23 cellular contexts compared by ENCODE assay signal in the genomic region with DNA sequence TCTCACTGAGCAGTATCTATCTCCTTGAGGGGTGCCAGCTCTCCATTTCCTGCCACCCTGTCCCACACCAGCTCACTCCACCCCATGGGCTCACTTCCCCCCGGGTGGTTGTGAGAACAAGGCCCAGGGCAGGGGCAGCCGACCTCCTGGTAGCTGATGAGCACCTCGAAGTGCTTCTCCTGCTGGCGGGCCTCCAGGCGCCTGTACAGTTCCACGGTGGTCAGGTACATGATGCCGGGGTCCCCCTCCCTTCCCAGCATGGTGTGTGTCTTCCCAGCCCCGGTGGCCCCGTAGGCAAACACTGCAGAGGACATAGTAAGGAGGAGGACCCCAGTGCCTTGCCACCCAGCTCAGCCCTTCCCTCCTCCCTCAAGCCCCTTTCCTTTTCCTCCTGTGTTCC. TPM values are rescaled to one million over a fixed set of nuclear protein-coding genes. Genes with fewer than 3 reads are reported as not detected.
DNase-seq lines count a peak whose midpoint lies in the region; ATAC-seq, FAIRE-seq and TF ChIP-seq lines count a peak whose summit lies in the region.
"Had no signal": no experiment of that assay in that cellular context is flagged by ENCODE, and none has a peak within 500 bp of the region (broad histone marks: within the 10 kb centered on the region; RNA-seq: fewer than 3 reads in every experiment).

No MANE protein-coding gene starts in this region.

- no peak overlapping the region for H4K5ac ChIP-seq in H9 (ENCODE audit: insufficient read length, low read depth, low read length)

- intact Hi-C loops in HepG2 (cut with micrococcal nuclease; ENCODE audit: unreplicated experiment) = no loop called here
- intact Hi-C loops in spleen (cut with DNase I; ENCODE audit: low total_unique reads) = no loop called here

- no peaks in the 10 kb centered on the region for H3K79me2 ChIP-seq in H9 (ENCODE audit: insufficient read depth, low read length)
- peaks cover 8% of the 10 kb centered on the region for H3K79me2 ChIP-seq in HepG2 (ENCODE audit: insufficient read depth, low read length)

- TF ChIP-seq POLR2A in HepG2 (IDR thresholded peaks at IDR 0.05; ENCODE audit: insufficient read depth in 1 of 2, low read depth in 2 of 2, low read length in 2 of 2) (no peak), spleen (IDR thresholded peaks at IDR 0.05) (no peak)

- H3K36me3 Mint-ChIP-seq in H9 (ENCODE audit: insufficient read depth in 1 of 3, low read depth in 3 of 3) = peaks cover 35 to 73% (median 71%) of the 10 kb centered on the region in 3 experiments
- peaks cover 19% of the 10 kb centered on the region for H3K36me3 Mint-ChIP-seq in activated naive CD8-positive, alpha-beta T cell treated with anti-CD3 and anti-CD28 coated beads for 36 hours

- H3K36me3 ChIP-seq in HepG2 (replicated peaks in 1 of 2; ENCODE audit: control insufficient read depth in 1 of 2, insufficient read depth in 2 of 2, low read length in 2 of 2) (peaks cover 37 to 62% of the 10 kb centered on the region in 2 experiments), spleen (peaks cover 0 to 68% (median 0%) of the 10 kb centered on the region in 6 donors)
- H3K36me3 ChIP-seq: Peyer's patch had no signal

- no peak for TF ChIP-seq CTCF in H9 (conservative IDR thresholded peaks at IDR 0.05)
- no peak for TF ChIP-seq CTCF in HepG2 (CRISPR knock-in tag; IDR thresholded peaks at IDR 0.05)
- TF ChIP-seq CTCF in spleen (IDR thresholded peaks at IDR 0.05 in 8 of 11, conservative IDR thresholded peaks at IDR 0.05 in 3 of 11) = no peak

- H3K4me1 ChIP-seq in H9 (ENCODE audit: insufficient read depth, low read length) (no peaks in the 10 kb centered on the region), HepG2 (ENCODE audit: insufficient read depth, low read length) (peaks cover 3% of the 10 kb centered on the region), spleen (no peaks in the 10 kb centered on the region)
- H3K4me1 ChIP-seq: Peyer's patch had no signal

- H2AFZ ChIP-seq in H9 (ENCODE audit: low read length) = no peak overlapping the region
- H2AFZ ChIP-seq in HepG2 (ENCODE audit: low read length) = no peak overlapping the region

- no peak for ATAC-seq in HepG2
- ATAC-seq: Right ventricle myocardium inferior had no signal

- no peak for TF ChIP-seq RAD21 in HepG2 (CRISPR knock-in tag; IDR thresholded peaks at IDR 0.05)

- no peak overlapping the region for H3K14ac ChIP-seq in H9 (ENCODE audit: insufficient read depth, low read length)

- H3K9me3 ChIP-seq in H9 (ENCODE audit: control insufficient read depth, low read depth, low read length) = no peaks in the 10 kb centered on the region
- no peaks in the 10 kb centered on the region for H3K9me3 ChIP-seq in HepG2 (ENCODE audit: low read length)
- peaks cover 0 to 10% (median 7%) of the 10 kb centered on the region in 8 donors for H3K9me3 ChIP-seq in spleen
- H3K9me3 ChIP-seq: BE2C, Peyer's patch had no signal

- no peak overlapping the region for H3K56ac ChIP-seq in H9 (ENCODE audit: insufficient read length, low read depth, low read length)

- H3K4ac ChIP-seq in H9 (ENCODE audit: low read depth, low read length) = no peak overlapping the region

- in situ Hi-C loops in HepG2 (cut with HindIII; ENCODE audit: extremely low pct_ligation_motif_present, low pct_unique_long_range_greater_than_20kb) = no loop called here

- H3K4me3 ChIP-seq in HepG2 (replicated peaks in 1 of 3; ENCODE audit: insufficient read depth in 1 of 3, low read depth in 2 of 3, low read length in 3 of 3) (no peak overlapping the region), spleen (no peak overlapping the region)
- H3K4me3 ChIP-seq: A549, HAP-1, Peyer's patch had no signal

- FAIRE-seq in HepG2 (lab: Jason Lieb, UNC) = no peak
- FAIRE-seq: A549 had no signal

- peak; percentile 61 for DNase-seq in activated effector memory CD4-positive, alpha-beta T cell treated with anti-CD3 and anti-CD28 coated beads, Interleukin-2, amount 50 U/mL, for 16 hours
- DNase-seq in activated effector memory CD4-positive, alpha-beta T cell treated with Interleukin-2 at 50 U/mL for 16 hours = no peak
- DNase-seq in H9 (peak; percentile 21), HepG2 (ENCODE audit: low spot score) (no peak), spleen (peak; percentile 59), A172 (ENCODE audit: low spot score) (no peak), DMS114 treated with DMSO at 0.1 percent for 48 hours (lab: John Stamatoyannopoulos, UW; ENCODE audit: unreplicated experiment) (no peak)
- DNase-seq in activated naive CD8-positive, alpha-beta T cell treated with anti-CD3 and anti-CD28 coated beads for 36 hours = no peak
- DNase-seq: BE2C, DMS79 treated with DMSO at 0.1 percent for 48 hours, IMR-90, NCI-H1105, NCI-H2081, NCI-H2171, NCI-H446, NCI-H526 had no signal

- TF ChIP-seq EP300 in HepG2 (IDR thresholded peaks at IDR 0.05; ENCODE audit: low read depth in 2 of 2, low read length in 2 of 2) (no peak), HepG2 (CRISPR knock-in tag; IDR thresholded peaks at IDR 0.05; ENCODE audit: borderline replicate concordance) (no peak)

- no TSS peak for BruUV-seq in HepG2 (replicated peaks; lab: Mats Ljungman, UMichigan)

- H3K4me3 Mint-ChIP-seq in H9 = no peak overlapping the region
- no peak overlapping the region for H3K4me3 Mint-ChIP-seq in activated naive CD8-positive, alpha-beta T cell treated with anti-CD3 and anti-CD28 coated beads for 36 hours

- H3K4me1 Mint-ChIP-seq in H9 = peaks cover 2% of the 10 kb centered on the region in 2 experiments
- no peaks in the 10 kb centered on the region for H3K4me1 Mint-ChIP-seq in activated naive CD8-positive, alpha-beta T cell treated with anti-CD3 and anti-CD28 coated beads for 36 hours

- H3K4me2 ChIP-seq in H9 (ENCODE audit: insufficient read depth, insufficient read length, low read length) = no peak overlapping the region
- H3K4me2 ChIP-seq in HepG2 (ENCODE audit: low read depth, low read length) = no peak overlapping the region
- H3K4me2 ChIP-seq: A549, KMS-11 had no signal

- no peak overlapping the region for H3K23ac ChIP-seq in H9 (ENCODE audit: insufficient read length, low read depth, low read length)

- H4K91ac ChIP-seq in H9 (ENCODE audit: insufficient read length, low read depth, low read length) = no peak overlapping the region

- H3K27me3 Mint-ChIP-seq in H9 (ENCODE audit: low read depth) = no peaks in the 10 kb centered on the region
- no peaks in the 10 kb centered on the region for H3K27me3 Mint-ChIP-seq in activated naive CD8-positive, alpha-beta T cell treated with anti-CD3 and anti-CD28 coated beads for 36 hours

- peak overlapping the region in 1 of 3 experiments; percentile 74; a peak in 2 of 7 replicates for H3K27ac Mint-ChIP-seq in H9
- no peak overlapping the region for H3K27ac Mint-ChIP-seq in activated naive CD8-positive, alpha-beta T cell treated with anti-CD3 and anti-CD28 coated beads for 36 hours

- H3K27ac ChIP-seq in H9 (ENCODE audit: insufficient read length, low read depth, low read length) (no peak overlapping the region), HepG2 (ENCODE audit: extremely low read length, insufficient read depth, low read length) (no peak overlapping the region), spleen (no peak overlapping the region)
- H3K27ac ChIP-seq: A549, KMS-11, Peyer's patch had no signal

- CTCF ChIA-PET in HepG2 (lab: Yijun Ruan, JAX; ENCODE audit: low intra/inter-chr PET ratio, low total read pairs) = no interaction called here

- H3K23me2 ChIP-seq in H9 (ENCODE audit: insufficient read length, low read depth, low read length, poor library complexity, severe bottlenecking) = no peaks in the 10 kb centered on the region

- H3K9me3 Mint-ChIP-seq in H9 = no peaks in the 10 kb centered on the region; a peak in 1 of 5 replicates
- peaks cover 2% of the 10 kb centered on the region for H3K9me3 Mint-ChIP-seq in activated naive CD8-positive, alpha-beta T cell treated with anti-CD3 and anti-CD28 coated beads for 36 hours

- H3K9ac ChIP-seq in H9 (ENCODE audit: extremely low read depth, insufficient read length, low read length) (no peak overlapping the region), HepG2 (ENCODE audit: insufficient read depth, low read depth, low read length) (no peak overlapping the region)
- H3K9ac ChIP-seq: KMS-11 had no signal

- no CpG with 5 or more reads among the region's 9 CpGs for WGBS in H9 (ENCODE audit: extremely low coverage, insufficient read length, low lambda C conversion rate)
- WGBS in HepG2 (ENCODE audit: low lambda C conversion rate) = 93% methylated on average over 8 of the region's 9 CpGs
- WGBS in spleen, 5 donors = 87 to 98% (median 94%) methylated on average over 8 to 9 of the region's 9 CpGs

- no peaks in the 10 kb centered on the region for H3K79me1 ChIP-seq in H9 (ENCODE audit: insufficient read depth, low read depth, low read length, poor library complexity, severe bottlenecking)

- no peak overlapping the region for H2BK5ac ChIP-seq in H9 (ENCODE audit: insufficient read length, low read length)

- no peak overlapping the region for H3K18ac ChIP-seq in H9 (ENCODE audit: insufficient read length, low read depth, low read length)

- H3K27me3 ChIP-seq in H9 (ENCODE audit: insufficient read depth, low read length) (no peaks in the 10 kb centered on the region), HepG2 (ENCODE audit: control insufficient read depth in 1 of 2, insufficient read depth in 2 of 2, low read length in 2 of 2) (no peaks in the 10 kb centered on the region), spleen (replicated peaks in 1 of 7) (no peaks in the 10 kb centered on the region)
- H3K27me3 ChIP-seq: BE2C, Peyer's patch had no signal

- POLR2A ChIA-PET in HepG2 (lab: Yijun Ruan, JAX) = no interaction called here

- no peak overlapping the region for H2BK15ac ChIP-seq in H9 (ENCODE audit: low read depth, low read length)

- H4K8ac ChIP-seq in H9 (replicated peaks; ENCODE audit: insufficient read length, low read depth, low read length) = no peak overlapping the region

- no peak overlapping the region for H2BK20ac ChIP-seq in H9 (ENCODE audit: low read depth, low read length, poor library complexity, severe bottlenecking)

- H2BK120ac ChIP-seq in H9 (ENCODE audit: low read depth, low read length, poor library complexity, severe bottlenecking) = no peak overlapping the region

- no peaks in the 10 kb centered on the region for H4K20me1 ChIP-seq in H9 (ENCODE audit: control insufficient read depth, insufficient read depth, insufficient read length)
- no peaks in the 10 kb centered on the region for H4K20me1 ChIP-seq in HepG2 (ENCODE audit: insufficient read depth, low read length)

- H3T11ph ChIP-seq in H9 (ENCODE audit: low read length) = no peak overlapping the region

- no peak overlapping the region for H2AK5ac ChIP-seq in H9 (ENCODE audit: insufficient read length, low read length)

- no peak overlapping the region for H2BK12ac ChIP-seq in H9 (ENCODE audit: insufficient read length, low read depth, low read length)

RNA-seq across cellular contexts. Expression of gene KIF18B, which starts 12.5 kb away (rescaled TPM):
- total RNA-seq in H9 (2021) (51.8 and 52.6 TPM in 2 replicates), HepG2 (2016; rRNA removed; fragmentation: Illumina TruSeq; extraction: Trizol) (14.5 and 15.3 TPM in 2 replicates), spleen (1 to 10 TPM; 1.1 to 5.8 (median 4.4) TPM)
- total RNA-seq in HepG2 (2016; cell fraction: cytosol; rRNA removed; fragmentation: Illumina TruSeq; extraction: Trizol; ENCODE audit: low read depth) = 9.5 and 10.9 TPM in 2 replicates
- 10.5 and 15.3 TPM in 2 replicates for total RNA-seq in HepG2 (2016; cell fraction: insoluble cytoplasmic fraction; rRNA removed; fragmentation: Illumina TruSeq; extraction: Trizol)
- total RNA-seq in HepG2 (2016; cell fraction: membrane; rRNA removed; fragmentation: Illumina TruSeq; extraction: Trizol) = 11.6 and 11.8 TPM in 2 replicates
- total RNA-seq in HepG2 (2016; cell fraction: nucleus; rRNA removed; fragmentation: Illumina TruSeq; extraction: Trizol) = 16.1 and 18.1 TPM in 2 replicates
- polyA plus RNA-seq in HepG2 (2011; rRNA removed) (13.2 and 15.2 TPM in 2 replicates), spleen (1 to 10 TPM in 2 of 3 donors, under 1 TPM in 1; 0.26 to 1.5 (median 1.2) TPM)
- 3.7 and 7.3 TPM in 2 replicates for polyA plus RNA-seq in HepG2 (2011; cell fraction: cytosol; rRNA removed)
- polyA plus RNA-seq in HepG2 (2011; cell fraction: nucleus; rRNA removed) = 33.4 and 44.5 TPM in 2 replicates
- 4.1 and 7.4 TPM in 2 replicates for polyA plus RNA-seq in HepG2 (2012)
- polyA plus RNA-seq in HepG2 (2016; cell fraction: cytosol; fragmentation: Illumina TruSeq; extraction: Trizol; ENCODE audit: low read depth) = 1.2 and 1.7 TPM in 2 replicates
- 11.3 and 16.8 TPM in 2 replicates for polyA plus RNA-seq in HepG2 (2016; cell fraction: insoluble cytoplasmic fraction; fragmentation: Illumina TruSeq; extraction: Trizol; ENCODE audit: low read depth)
- 3.7 and 5.4 TPM in 2 replicates for polyA plus RNA-seq in HepG2 (2016; cell fraction: membrane; fragmentation: Illumina TruSeq; extraction: Trizol; ENCODE audit: low read depth)
- 81.4 and 94.7 TPM in 2 replicates for polyA plus RNA-seq in HepG2 (2016; cell fraction: nucleus; fragmentation: Illumina TruSeq; extraction: Trizol; ENCODE audit: insufficient read depth, low read depth)
- 25.0 and 60.4 TPM in 2 replicates for polyA minus RNA-seq in HepG2 (2011; rRNA and poly(A)+ RNA removed; ENCODE audit: low replicate concordance)
- polyA minus RNA-seq in HepG2 (2011; cell fraction: cytosol; rRNA and poly(A)+ RNA removed) = 8.2 and 9.4 TPM in 2 replicates
- polyA minus RNA-seq in HepG2 (2011; cell fraction: nucleus; rRNA and poly(A)+ RNA removed) = 12.9 and 15.5 TPM in 2 replicates
- 10 to 100 TPM; 36.7 to 37.1 TPM for total RNA-seq in activated naive CD8-positive, alpha-beta T cell treated with anti-CD3 and anti-CD28 coated beads for 36 hours
- 9.8 and 16.3 TPM in 2 replicates for total RNA-seq in A172 (2014; rRNA removed; shearing (Covaris generic))

RNA-seq across cellular contexts. Expression of gene GFAP, which starts 19.8 kb away (rescaled TPM):
- 1.1 and 1.2 TPM in 2 replicates for total RNA-seq in H9 (2021)
- 0.11 and 0.35 TPM in 2 replicates for total RNA-seq in HepG2 (2016; rRNA removed; fragmentation: Illumina TruSeq; extraction: Trizol)
- total RNA-seq in HepG2 (2016; cell fraction: cytosol; rRNA removed; fragmentation: Illumina TruSeq; extraction: Trizol; ENCODE audit: low read depth) = 0.20 TPM in 1 of 2 replicates, not detected in the other
- total RNA-seq in HepG2 (2016; cell fraction: insoluble cytoplasmic fraction; rRNA removed; fragmentation: Illumina TruSeq; extraction: Trizol) = 0.50 TPM in 1 of 2 replicates, not detected in the other
- total RNA-seq in HepG2 (2016; cell fraction: membrane; rRNA removed; fragmentation: Illumina TruSeq; extraction: Trizol) = 0.10 and 0.22 TPM in 2 replicates
- total RNA-seq in HepG2 (2016; cell fraction: nucleus; rRNA removed; fragmentation: Illumina TruSeq; extraction: Trizol) = 0.63 TPM in 1 of 2 replicates, not detected in the other
- 0.16 and 0.29 TPM in 2 replicates for polyA plus RNA-seq in HepG2 (2011; rRNA removed)
- polyA plus RNA-seq in HepG2 (2011; cell fraction: cytosol; rRNA removed) = 0.08 and 0.24 TPM in 2 replicates
- 0.24 and 0.99 TPM in 2 replicates for polyA plus RNA-seq in HepG2 (2011; cell fraction: nucleus; rRNA removed)
- polyA plus RNA-seq in HepG2 (2012) = 0.13 TPM in 1 of 2 replicates, not detected in the other
- polyA plus RNA-seq in HepG2 (2016; cell fraction: cytosol; fragmentation: Illumina TruSeq; extraction: Trizol; ENCODE audit: low read depth) = 0.18 TPM in 1 of 2 replicates, not detected in the other
- polyA plus RNA-seq in HepG2 (2016; cell fraction: insoluble cytoplasmic fraction; fragmentation: Illumina TruSeq; extraction: Trizol; ENCODE audit: low read depth) = 0.39 TPM in 1 of 2 replicates, not detected in the other
- 0.11 and 0.38 TPM in 2 replicates for polyA plus RNA-seq in HepG2 (2016; cell fraction: membrane; fragmentation: Illumina TruSeq; extraction: Trizol; ENCODE audit: low read depth)
- not detected in 2 replicates for polyA plus RNA-seq in HepG2 (2016; cell fraction: nucleus; fragmentation: Illumina TruSeq; extraction: Trizol; ENCODE audit: insufficient read depth, low read depth)
- polyA minus RNA-seq in HepG2 (2011; rRNA and poly(A)+ RNA removed; ENCODE audit: low replicate concordance) = 0.78 TPM in 1 of 2 replicates, not detected in the other
- not detected in 2 replicates for polyA minus RNA-seq in HepG2 (2011; cell fraction: cytosol; rRNA and poly(A)+ RNA removed)
- polyA minus RNA-seq in HepG2 (2011; cell fraction: nucleus; rRNA and poly(A)+ RNA removed) = not detected in 2 replicates
- total RNA-seq in spleen = 1 to 10 TPM in 1 of 7 donors, under 1 TPM in 2, not detected in 4; 0.41 to 1.7 (median 0.54) TPM
- polyA plus RNA-seq in spleen = under 1 TPM in 2 of 3 donors, not detected in 1; 0.32 to 0.61 TPM
- total RNA-seq in activated naive CD8-positive, alpha-beta T cell treated with anti-CD3 and anti-CD28 coated beads for 36 hours = not detected
- total RNA-seq in A172 (2014; rRNA removed; shearing (Covaris generic)) = not detected in 2 replicates
- total RNA-seq: OCI-LY7, Peyer's patch, SK-MEL-5 had no signal

RNA-seq across cellular contexts. Expression of gene C1QL1, which starts 33.0 kb away (rescaled TPM):
- total RNA-seq in H9 (2021) = 6.0 and 6.4 TPM in 2 replicates
- 0.11 TPM in 1 of 2 replicates, not detected in the other for total RNA-seq in HepG2 (2016; rRNA removed; fragmentation: Illumina TruSeq; extraction: Trizol)
- not detected in 2 replicates for total RNA-seq in HepG2 (2016; cell fraction: cytosol; rRNA removed; fragmentation: Illumina TruSeq; extraction: Trizol; ENCODE audit: low read depth)
- total RNA-seq in HepG2 (2016; cell fraction: insoluble cytoplasmic fraction; rRNA removed; fragmentation: Illumina TruSeq; extraction: Trizol) = not detected in 2 replicates
- total RNA-seq in HepG2 (2016; cell fraction: membrane; rRNA removed; fragmentation: Illumina TruSeq; extraction: Trizol) = 0.14 TPM in 1 of 2 replicates, not detected in the other
- total RNA-seq in HepG2 (2016; cell fraction: nucleus; rRNA removed; fragmentation: Illumina TruSeq; extraction: Trizol) = not detected in 2 replicates
- 0.07 and 0.11 TPM in 2 replicates for polyA plus RNA-seq in HepG2 (2011; rRNA removed)
- 0.10 and 0.20 TPM in 2 replicates for polyA plus RNA-seq in HepG2 (2011; cell fraction: cytosol; rRNA removed)
- 0.14 TPM in 1 of 2 replicates, not detected in the other for polyA plus RNA-seq in HepG2 (2011; cell fraction: nucleus; rRNA removed)
- 0.24 TPM in 1 of 2 replicates, not detected in the other for polyA plus RNA-seq in HepG2 (2012)
- polyA plus RNA-seq in HepG2 (2016; cell fraction: cytosol; fragmentation: Illumina TruSeq; extraction: Trizol; ENCODE audit: low read depth) = 0.38 and 0.43 TPM in 2 replicates
- polyA plus RNA-seq in HepG2 (2016; cell fraction: insoluble cytoplasmic fraction; fragmentation: Illumina TruSeq; extraction: Trizol; ENCODE audit: low read depth) = not detected in 2 replicates
- polyA plus RNA-seq in HepG2 (2016; cell fraction: membrane; fragmentation: Illumina TruSeq; extraction: Trizol; ENCODE audit: low read depth) = 0.15 and 0.29 TPM in 2 replicates
- polyA plus RNA-seq in HepG2 (2016; cell fraction: nucleus; fragmentation: Illumina TruSeq; extraction: Trizol; ENCODE audit: insufficient read depth, low read depth) = not detected in 2 replicates
- 1.1 TPM in 1 of 2 replicates, not detected in the other for polyA minus RNA-seq in HepG2 (2011; rRNA and poly(A)+ RNA removed; ENCODE audit: low replicate concordance)
- not detected in 2 replicates for polyA minus RNA-seq in HepG2 (2011; cell fraction: cytosol; rRNA and poly(A)+ RNA removed)
- polyA minus RNA-seq in HepG2 (2011; cell fraction: nucleus; rRNA and poly(A)+ RNA removed) = not detected in 2 replicates
- under 1 TPM in 1 of 7 donors, not detected in 6; 0.20 TPM for total RNA-seq in spleen
- polyA plus RNA-seq in spleen = under 1 TPM in 1 of 3 donors, not detected in 2; 0.38 TPM
- total RNA-seq in activated naive CD8-positive, alpha-beta T cell treated with anti-CD3 and anti-CD28 coated beads for 36 hours = not detected
- 22.9 and 28.2 TPM in 2 replicates for total RNA-seq in A172 (2014; rRNA removed; shearing (Covaris generic))
- total RNA-seq: OCI-LY7 had no signal

RNA-seq across cellular contexts. Expression of gene EFTUD2, which starts 35.9 kb away (rescaled TPM):
- total RNA-seq in H9 (2021) = 150 and 161 TPM in 2 replicates
- total RNA-seq in HepG2 (2016; rRNA removed; fragmentation: Illumina TruSeq; extraction: Trizol) = 137 and 310 TPM in 2 replicates
- 12.3 and 15.8 TPM in 2 replicates for total RNA-seq in HepG2 (2016; cell fraction: cytosol; rRNA removed; fragmentation: Illumina TruSeq; extraction: Trizol; ENCODE audit: low read depth)
- total RNA-seq in HepG2 (2016; cell fraction: insoluble cytoplasmic fraction; rRNA removed; fragmentation: Illumina TruSeq; extraction: Trizol) = 133 and 270 TPM in 2 replicates
- 28.2 and 35.7 TPM in 2 replicates for total RNA-seq in HepG2 (2016; cell fraction: membrane; rRNA removed; fragmentation: Illumina TruSeq; extraction: Trizol)
- 141 TPM in 2 replicates for total RNA-seq in HepG2 (2016; cell fraction: nucleus; rRNA removed; fragmentation: Illumina TruSeq; extraction: Trizol)
- 107 and 111 TPM in 2 replicates for polyA plus RNA-seq in HepG2 (2011; rRNA removed)
- polyA plus RNA-seq in HepG2 (2011; cell fraction: cytosol; rRNA removed) = 91.0 and 97.8 TPM in 2 replicates
- 171 and 192 TPM in 2 replicates for polyA plus RNA-seq in HepG2 (2011; cell fraction: nucleus; rRNA removed)
- polyA plus RNA-seq in HepG2 (2012) = 121 and 137 TPM in 2 replicates
- 6.8 and 7.8 TPM in 2 replicates for polyA plus RNA-seq in HepG2 (2016; cell fraction: cytosol; fragmentation: Illumina TruSeq; extraction: Trizol; ENCODE audit: low read depth)
- polyA plus RNA-seq in HepG2 (2016; cell fraction: insoluble cytoplasmic fraction; fragmentation: Illumina TruSeq; extraction: Trizol; ENCODE audit: low read depth) = 145 and 179 TPM in 2 replicates
- 17.0 and 18.1 TPM in 2 replicates for polyA plus RNA-seq in HepG2 (2016; cell fraction: membrane; fragmentation: Illumina TruSeq; extraction: Trizol; ENCODE audit: low read depth)
- 110 and 140 TPM in 2 replicates for polyA plus RNA-seq in HepG2 (2016; cell fraction: nucleus; fragmentation: Illumina TruSeq; extraction: Trizol; ENCODE audit: insufficient read depth, low read depth)
- 364 and 446 TPM in 2 replicates for polyA minus RNA-seq in HepG2 (2011; rRNA and poly(A)+ RNA removed; ENCODE audit: low replicate concordance)
- 88.8 and 91.3 TPM in 2 replicates for polyA minus RNA-seq in HepG2 (2011; cell fraction: cytosol; rRNA and poly(A)+ RNA removed)
- polyA minus RNA-seq in HepG2 (2011; cell fraction: nucleus; rRNA and poly(A)+ RNA removed) = 191 and 216 TPM in 2 replicates
- 100 to 1,000 TPM in 6 of 7 donors, 10 to 100 TPM in 1; 77.4 to 140 (median 104) TPM for total RNA-seq in spleen
- polyA plus RNA-seq in spleen = 10 to 100 TPM; 39.0 to 44.0 (median 43.6) TPM
- total RNA-seq in activated naive CD8-positive, alpha-beta T cell treated with anti-CD3 and anti-CD28 coated beads for 36 hours = 100 to 1,000 TPM; 258 TPM
- 185 and 215 TPM in 2 replicates for total RNA-seq in A172 (2014; rRNA removed; shearing (Covaris generic))

Comparison
In these comparisons a context has a peak if more than half of its experiments do, and no peak if none do; other contexts are left out.
1. DNase-seq: peak in activated effector memory CD4-positive, alpha-beta T cell treated with anti-CD3 and anti-CD28 coated beads, Interleukin-2, amount 50 U/mL, for 16 hours (single experiment), H9 (single experiment) and spleen (single experiment); none in activated effector memory CD4-positive, alpha-beta T cell treated with Interleukin-2 at 50 U/mL for 16 hours (single experiment), HepG2 (single experiment), activated naive CD8-positive, alpha-beta T cell treated with anti-CD3 and anti-CD28 coated beads for 36 hours (single experiment), A172 (single experiment) and DMS114 treated with DMSO at 0.1 percent for 48 hours (single experiment).